ENCODE assay signal across 17 cellular contexts in genomic region chr11:8989411-8989810, GRCh38. TPM values are rescaled to one million over a fixed set of nuclear protein-coding genes. Genes with fewer than 3 reads are reported as not detected.
DNase-seq lines count a peak whose midpoint lies in the region; FAIRE-seq and TF ChIP-seq lines count a peak whose summit lies in the region.
"Had no signal": no experiment of that assay in that cellular context is flagged by ENCODE, and none has a peak within 500 bp of the region (broad histone marks: within the 10 kb centered on the region; RNA-seq: fewer than 3 reads in every experiment).

No MANE protein-coding gene starts in this region.

- H2AFZ ChIP-seq in fibroblast of lung (ENCODE audit: low read length) = peak overlapping the region; percentile 38

- no peaks in the 10 kb centered on the region for H3K36me3 Mint-ChIP-seq in activated T-cell treated with anti-CD3 and anti-CD28 coated beads, Interleukin-2, amount 50 U/mL, for 24 hours (ENCODE audit: low read depth)

- no peak overlapping the region for H3K27ac ChIP-seq in fibroblast of lung (ENCODE audit: insufficient read depth, low read length)

- no peaks in the 10 kb centered on the region for H3K27me3 ChIP-seq in fibroblast of lung (ENCODE audit: control insufficient read depth, insufficient read depth, low read length)

- TF ChIP-seq CTCF in fibroblast of lung (conservative IDR thresholded peaks at IDR 0.05 in 1 of 2, IDR thresholded peaks at IDR 0.05 in 1 of 2; ENCODE audit: low read depth in 1 of 2, low read length in 2 of 2) = no peak

- H4K20me1 ChIP-seq in fibroblast of lung (ENCODE audit: control insufficient read depth, extremely low read depth, insufficient read depth, low read length) = no peaks in the 10 kb centered on the region

- H3K9me3 ChIP-seq in fibroblast of lung (ENCODE audit: control insufficient read depth, insufficient read depth, low read depth, low read length) = no peaks in the 10 kb centered on the region

- no peak overlapping the region for H3K27ac Mint-ChIP-seq in activated T-cell treated with anti-CD3 and anti-CD28 coated beads, Interleukin-2, amount 50 U/mL, for 24 hours
- H3K27ac Mint-ChIP-seq: stimulated activated naive CD8-positive, alpha-beta T cell treated with anti-CD3 and anti-CD28 coated beads, Interleukin-15, Interleukin-2, amounts not matched to agents 100 ng/mL and 50 ng/mL, for 24 hours had no signal

- H3K4me2 ChIP-seq in fibroblast of lung (ENCODE audit: extremely low read depth, insufficient read depth, low read length) = peak overlapping the region; percentile 18

- no peaks in the 10 kb centered on the region for H3K9me3 Mint-ChIP-seq in activated T-cell treated with anti-CD3 and anti-CD28 coated beads, Interleukin-2, amount 50 U/mL, for 24 hours
- H3K9me3 Mint-ChIP-seq: stimulated activated naive CD8-positive, alpha-beta T cell treated with anti-CD3 and anti-CD28 coated beads, Interleukin-15, Interleukin-2, amounts not matched to agents 100 ng/mL and 50 ng/mL, for 24 hours had no signal

- no peak overlapping the region for H3K9ac ChIP-seq in fibroblast of lung (ENCODE audit: insufficient read depth, low read length)

- TF ChIP-seq POLR2A in H54 (IDR thresholded peaks at IDR 0.05; ENCODE audit: low read depth, low read length) = no peak

- DNase-seq in H54 (ENCODE audit: insufficient read length, low spot score) (no peak), RPMI7951 (ENCODE audit: low read depth) (peak; percentile 46), fibroblast of lung (ENCODE audit: low read depth in 2 of 2) (peak; percentile 37 to 62), stromal cell of bone marrow (ENCODE audit: low read depth) (peak; percentile 57), SHP77 treated with DMSO at 0.1 percent for 48 hours (lab: John Stamatoyannopoulos, UW) (no peak)
- DNase-seq in activated T-cell treated with anti-CD3 and anti-CD28 coated beads, Interleukin-2, amount 50 U/mL, for 24 hours = no peak
- no peak for DNase-seq in activated effector memory CD4-positive, alpha-beta T cell treated with anti-CD3 and anti-CD28 coated beads, Interleukin-2, amount 50 U/mL, for 16 hours
- DNase-seq: activated naive CD4-positive, alpha-beta T cell treated with anti-CD3 and anti-CD28 coated beads, Interleukin-2, amount 50 U/mL, for 16 hours; NCI-H187 treated with DMSO at 0.1 percent for 48 hours; NCI-H82; SHP77 had no signal

- H3K4me1 ChIP-seq in fibroblast of lung (ENCODE audit: control insufficient read depth, extremely low read depth, insufficient read depth, low read length) = peaks cover 9% of the 10 kb centered on the region

- FAIRE-seq in H54 (lab: Jason Lieb, UNC) = peak; percentile 73
- FAIRE-seq: endothelial cell of umbilical vein had no signal

- H3K4me1 Mint-ChIP-seq in activated T-cell treated with anti-CD3 and anti-CD28 coated beads, Interleukin-2, amount 50 U/mL, for 24 hours (ENCODE audit: low read depth) = no peaks in the 10 kb centered on the region

- H3K4me3 Mint-ChIP-seq in activated T-cell treated with anti-CD3 and anti-CD28 coated beads, Interleukin-2, amount 50 U/mL, for 24 hours = no peak overlapping the region
- H3K4me3 Mint-ChIP-seq: stimulated activated naive CD8-positive, alpha-beta T cell treated with anti-CD3 and anti-CD28 coated beads, Interleukin-15, Interleukin-2, amounts not matched to agents 100 ng/mL and 50 ng/mL, for 24 hours had no signal

- H3K79me2 ChIP-seq in fibroblast of lung (ENCODE audit: control insufficient read depth, insufficient read depth, low read length) = no peaks in the 10 kb centered on the region

- no peak overlapping the region for H3K4me3 ChIP-seq in fibroblast of lung (replicated peaks in 1 of 4; ENCODE audit: control extremely low read depth in 1 of 4, insufficient read depth in 1 of 4, low read depth in 3 of 4, low read length in 4 of 4)
- H3K4me3 ChIP-seq: lung had no signal

- H3K36me3 ChIP-seq in fibroblast of lung (ENCODE audit: control insufficient read depth, insufficient read depth, low read length) = no peaks in the 10 kb centered on the region

- H3K27me3 Mint-ChIP-seq in activated T-cell treated with anti-CD3 and anti-CD28 coated beads, Interleukin-2, amount 50 U/mL, for 24 hours = peaks cover 12% of the 10 kb centered on the region

RNA-seq across cellular contexts. Expression of gene NRIP3, which starts 14.4 kb away (rescaled TPM):
- 31.7 and 31.8 TPM in 2 replicates for total RNA-seq in RPMI7951 (2014; rRNA removed; shearing (Covaris generic))
- 4.1 and 8.8 TPM in 2 replicates for total RNA-seq in fibroblast of lung
- 11.7 and 13.9 TPM in 2 replicates for polyA plus RNA-seq in fibroblast of lung
- polyA plus RNA-seq in fibroblast of lung (2012) = 7.1 and 10.1 TPM in 2 replicates
- polyA minus RNA-seq in fibroblast of lung (ENCODE audit: low replicate concordance) = 12.9 and 20.2 TPM in 2 replicates

RNA-seq across cellular contexts. Expression of gene TMEM9B, which starts 25.2 kb away (rescaled TPM):
- 38.4 and 40.6 TPM in 2 replicates for total RNA-seq in RPMI7951 (2014; rRNA removed; shearing (Covaris generic))
- 36.2 and 51.0 TPM in 2 replicates for total RNA-seq in fibroblast of lung
- polyA plus RNA-seq in fibroblast of lung = 59.0 and 61.6 TPM in 2 replicates
- 48.8 and 52.2 TPM in 2 replicates for polyA plus RNA-seq in fibroblast of lung (2012)
- polyA minus RNA-seq in fibroblast of lung (ENCODE audit: low replicate concordance) = 8.9 and 10.1 TPM in 2 replicates

RNA-seq across cellular contexts. Expression of gene ASCL3, which starts 46.6 kb away (rescaled TPM):
- total RNA-seq in RPMI7951 (2014; rRNA removed; shearing (Covaris generic)) = not detected in 2 replicates
- not detected in 2 replicates for total RNA-seq in fibroblast of lung
- polyA plus RNA-seq in fibroblast of lung = not detected in 2 replicates
- polyA plus RNA-seq in fibroblast of lung (2012) = not detected in 2 replicates
- polyA minus RNA-seq in fibroblast of lung (ENCODE audit: low replicate concordance) = not detected in 2 replicates
- total RNA-seq: activated CD8-positive, alpha-beta memory T cell treated with anti-CD3 and anti-CD28 coated beads for 36 hours; endothelial cell of umbilical vein; lung; sciatic nerve had no signal
- polyA plus RNA-seq: endothelial cell of umbilical vein, lung, neural cell had no signal

RNA-seq across cellular contexts. Expression of gene C11orf16, which starts 56.7 kb away (rescaled TPM):
- not detected in 2 replicates for total RNA-seq in RPMI7951 (2014; rRNA removed; shearing (Covaris generic))
- total RNA-seq in fibroblast of lung = not detected in 2 replicates
- polyA plus RNA-seq in fibroblast of lung = not detected in 2 replicates
- not detected in 2 replicates for polyA plus RNA-seq in fibroblast of lung (2012)
- not detected in 2 replicates for polyA minus RNA-seq in fibroblast of lung (ENCODE audit: low replicate concordance)
- total RNA-seq: activated CD8-positive, alpha-beta memory T cell treated with anti-CD3 and anti-CD28 coated beads for 36 hours; endothelial cell of umbilical vein; sciatic nerve had no signal
- polyA plus RNA-seq: endothelial cell of umbilical vein, neural cell had no signal

Comparison
In these comparisons a context has a peak if more than half of its experiments do, and no peak if none do; other contexts are left out.
1. DNase-seq: peak in RPMI7951 (single experiment), fibroblast of lung (2 of 2) and stromal cell of bone marrow (single experiment); none in H54 (single experiment), SHP77 treated with DMSO at 0.1 percent for 48 hours (single experiment), activated T-cell treated with anti-CD3 and anti-CD28 coated beads, Interleukin-2, amount 50 U/mL, for 24 hours (single experiment) and activated effector memory CD4-positive, alpha-beta T cell treated with anti-CD3 and anti-CD28 coated beads, Interleukin-2, amount 50 U/mL, for 16 hours (single experiment).